12 cellular contexts compared by ENCODE assay signal in the genomic region with DNA sequence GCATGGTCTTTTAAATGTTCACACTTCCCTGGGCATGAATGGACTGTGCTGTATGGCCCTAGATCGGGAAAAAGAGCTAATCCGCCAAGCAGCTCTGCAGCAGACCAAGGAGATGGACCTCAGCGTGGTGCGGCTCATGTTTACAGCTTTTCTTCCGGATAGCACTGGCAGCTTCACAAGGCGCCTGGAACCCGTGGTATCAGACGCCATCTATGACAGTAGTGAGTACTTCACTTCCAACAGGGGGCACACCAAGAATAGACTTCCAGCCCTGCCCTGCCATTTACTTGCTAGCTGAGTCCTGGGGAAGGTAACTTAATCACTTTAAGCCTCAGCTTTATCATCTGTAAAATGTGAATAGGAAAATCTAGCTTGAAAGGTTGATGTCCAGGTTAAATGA.
DNase-seq lines count a peak whose midpoint lies in the region; TF ChIP-seq lines count a peak whose summit lies in the region.
"Had no signal": no experiment of that assay in that cellular context is flagged by ENCODE, and none has a peak within 500 bp of the region (broad histone marks: within the 10 kb centered on the region; RNA-seq: fewer than 3 reads in every experiment).

No MANE protein-coding gene starts in this region.

- H3K4me1 Mint-ChIP-seq in endodermal cell, result peaks cover 17% of the 10 kb centered on the region
- H3K4me1 Mint-ChIP-seq in neural progenitor cell, result peaks cover 15% of the 10 kb centered on the region

- peaks cover 65% of the 10 kb centered on the region for H4K20me1 ChIP-seq in OCI-LY3 (ENCODE audit: insufficient read depth, low read length)
- H4K20me1 ChIP-seq in neural progenitor cell (ENCODE audit: low read depth), result no peaks in the 10 kb centered on the region

- H3K27me3 Mint-ChIP-seq in endodermal cell (ENCODE audit: insufficient read depth) (no peaks in the 10 kb centered on the region), neural progenitor cell (ENCODE audit: insufficient read depth, low read depth) (no peaks in the 10 kb centered on the region)

- H3K79me2 ChIP-seq in OCI-LY3 (ENCODE audit: low read length) (peaks cover 46% of the 10 kb centered on the region), neural progenitor cell (ENCODE audit: low read depth) (no peaks in the 10 kb centered on the region)

- H3K4me2 ChIP-seq in OCI-LY3 (ENCODE audit: low read length), result peak overlapping the region; percentile 42; the same call in 1 of the 2 replicates
- H3K4me2 ChIP-seq in neural progenitor cell, result peak overlapping the region; percentile 12

- peak; percentile 7 for DNase-seq in DMS53 (lab: John Stamatoyannopoulos, UW)
- no peak for DNase-seq in DMS53 treated with DMSO at 0.1 percent for 48 hours (lab: John Stamatoyannopoulos, UW; ENCODE audit: unreplicated experiment)
- DNase-seq in endodermal cell, result peak; percentile 92
- peak; percentile 86 for DNase-seq in neural progenitor cell (ENCODE audit: low spot score)
- no peak for DNase-seq in breast epithelium (ENCODE audit: low spot score in 2 of 2)
- DNase-seq in lower leg skin (ENCODE audit: low spot score in 2 of 2), result no peak
- no peak for DNase-seq in NCI-H187 treated with DMSO at 0.1 percent for 48 hours (lab: John Stamatoyannopoulos, UW)
- DNase-seq: 8988T, NCI-H2081 had no signal

- no peak overlapping the region for H3K4me3 ChIP-seq in OCI-LY3 (ENCODE audit: low read length)
- H3K4me3 ChIP-seq in endodermal cell (ENCODE audit: low read length), result no peak overlapping the region
- H3K4me3 ChIP-seq in neural progenitor cell, result no peak overlapping the region
- no peak overlapping the region for H3K4me3 ChIP-seq in breast epithelium
- H3K4me3 ChIP-seq in lower leg skin (ENCODE audit: low read depth, poor library complexity, severe bottlenecking), result no peak overlapping the region
- H3K4me3 ChIP-seq: skin epidermis had no signal

- intact Hi-C loops in breast epithelium (cut with DNase I; ENCODE audit: low total_unique reads) (no loop called here), lower leg skin (cut with DNase I; ENCODE audit: low total_unique reads) (no loop called here)

- H3K27ac Mint-ChIP-seq in endodermal cell (no peak overlapping the region), neural progenitor cell (no peak overlapping the region)

- H3K4me3 Mint-ChIP-seq in endodermal cell (no peak overlapping the region), neural progenitor cell (no peak overlapping the region)

- H3K36me3 ChIP-seq in OCI-LY3 (replicated peaks; ENCODE audit: low read depth, low read length), result peaks cover 64% of the 10 kb centered on the region
- peaks cover 5% of the 10 kb centered on the region for H3K36me3 ChIP-seq in endodermal cell (ENCODE audit: control insufficient read depth, insufficient read depth, low read length)
- H3K36me3 ChIP-seq in neural progenitor cell, result no peaks in the 10 kb centered on the region
- peaks cover 1% of the 10 kb centered on the region for H3K36me3 ChIP-seq in breast epithelium

- H3K27ac ChIP-seq in OCI-LY3 (ENCODE audit: low read length) (peak overlapping the region; percentile 0; the same call in 1 of the 2 replicates), endodermal cell (ENCODE audit: low read depth, low read length) (no peak overlapping the region), neural progenitor cell (no peak overlapping the region), breast epithelium (no peak overlapping the region)
- H3K27ac ChIP-seq: RWPE1, skin epidermis had no signal

- TF ChIP-seq CTCF in OCI-LY3 (IDR thresholded peaks at IDR 0.05; ENCODE audit: low read depth, low read length) (peak; percentile 42), endodermal cell (conservative IDR thresholded peaks at IDR 0.05) (peak; percentile 78), neural progenitor cell (IDR thresholded peaks at IDR 0.05) (peak; percentile 64), breast epithelium (IDR thresholded peaks at IDR 0.05) (no peak), lower leg skin (IDR thresholded peaks at IDR 0.05) (no peak)

- H3K36me3 Mint-ChIP-seq in endodermal cell (ENCODE audit: low read depth) (no peaks in the 10 kb centered on the region), neural progenitor cell (peaks cover 7% of the 10 kb centered on the region)

- H3F3A ChIP-seq in neural progenitor cell (ENCODE audit: low read depth), result no peaks in the 10 kb centered on the region

- TF ChIP-seq POLR2A in breast epithelium (IDR thresholded peaks at IDR 0.05), result no peak
- TF ChIP-seq POLR2A in lower leg skin (IDR thresholded peaks at IDR 0.05), result no peak

- H3K9me3 Mint-ChIP-seq in endodermal cell (no peaks in the 10 kb centered on the region), neural progenitor cell (no peaks in the 10 kb centered on the region)

- 43% methylated on average over 8 of the region's 8 CpGs for WGBS in endodermal cell (ENCODE audit: insufficient coverage in 1 of 2, insufficient read length in 1 of 2), 2 experiments
- WGBS in lower leg skin, 2 donors, result 87 to 88% methylated on average over 8 of the region's 8 CpGs

- H3K9ac ChIP-seq in OCI-LY3 (ENCODE audit: low read length) (no peak overlapping the region), endodermal cell (ENCODE audit: extremely low read depth, low read length, poor library complexity, severe bottlenecking) (no peak overlapping the region), neural progenitor cell (no peak overlapping the region)

- H3K9me3 ChIP-seq in OCI-LY3 (ENCODE audit: insufficient read depth, low read length), result no peaks in the 10 kb centered on the region
- H3K9me3 ChIP-seq in endodermal cell (ENCODE audit: control insufficient read depth, low read length), result no peaks in the 10 kb centered on the region
- H3K9me3 ChIP-seq in neural progenitor cell (ENCODE audit: low read depth), result no peaks in the 10 kb centered on the region
- H3K9me3 ChIP-seq in breast epithelium, result no peaks in the 10 kb centered on the region

- H3K4me1 ChIP-seq in OCI-LY3 (ENCODE audit: low read length), result peaks cover 33% of the 10 kb centered on the region
- H3K4me1 ChIP-seq in endodermal cell (ENCODE audit: control insufficient read depth, insufficient read depth, low read length), result no peaks in the 10 kb centered on the region
- peaks cover 12% of the 10 kb centered on the region for H3K4me1 ChIP-seq in neural progenitor cell
- no peaks in the 10 kb centered on the region for H3K4me1 ChIP-seq in breast epithelium

- H2AFZ ChIP-seq in OCI-LY3 (ENCODE audit: low read depth, low read length) (no peak overlapping the region), neural progenitor cell (replicated peaks) (no peak overlapping the region)

- H3K27me3 ChIP-seq in OCI-LY3 (ENCODE audit: low read depth, low read length), result no peaks in the 10 kb centered on the region
- no peaks in the 10 kb centered on the region for H3K27me3 ChIP-seq in endodermal cell (ENCODE audit: control insufficient read depth, insufficient read depth, low read length, poor library complexity, severe bottlenecking)
- no peaks in the 10 kb centered on the region for H3K27me3 ChIP-seq in neural progenitor cell
- no peaks in the 10 kb centered on the region for H3K27me3 ChIP-seq in breast epithelium

Comparison
In these comparisons a context has a peak if more than half of its experiments do, and no peak if none do; other contexts are left out.
1. DNase-seq: peak in DMS53 (single experiment), endodermal cell (single experiment) and neural progenitor cell (single experiment); none in DMS53 treated with DMSO at 0.1 percent for 48 hours (single experiment), breast epithelium (0 of 2), lower leg skin (0 of 2) and NCI-H187 treated with DMSO at 0.1 percent for 48 hours (single experiment).
2. CTCF ChIP-seq: peak in OCI-LY3 (single experiment), endodermal cell (single experiment) and neural progenitor cell (single experiment); none in breast epithelium (0 of 3) and lower leg skin (0 of 3).